Comparison of ENCODE assay signal across 1 cellular context in the genomic region with DNA sequence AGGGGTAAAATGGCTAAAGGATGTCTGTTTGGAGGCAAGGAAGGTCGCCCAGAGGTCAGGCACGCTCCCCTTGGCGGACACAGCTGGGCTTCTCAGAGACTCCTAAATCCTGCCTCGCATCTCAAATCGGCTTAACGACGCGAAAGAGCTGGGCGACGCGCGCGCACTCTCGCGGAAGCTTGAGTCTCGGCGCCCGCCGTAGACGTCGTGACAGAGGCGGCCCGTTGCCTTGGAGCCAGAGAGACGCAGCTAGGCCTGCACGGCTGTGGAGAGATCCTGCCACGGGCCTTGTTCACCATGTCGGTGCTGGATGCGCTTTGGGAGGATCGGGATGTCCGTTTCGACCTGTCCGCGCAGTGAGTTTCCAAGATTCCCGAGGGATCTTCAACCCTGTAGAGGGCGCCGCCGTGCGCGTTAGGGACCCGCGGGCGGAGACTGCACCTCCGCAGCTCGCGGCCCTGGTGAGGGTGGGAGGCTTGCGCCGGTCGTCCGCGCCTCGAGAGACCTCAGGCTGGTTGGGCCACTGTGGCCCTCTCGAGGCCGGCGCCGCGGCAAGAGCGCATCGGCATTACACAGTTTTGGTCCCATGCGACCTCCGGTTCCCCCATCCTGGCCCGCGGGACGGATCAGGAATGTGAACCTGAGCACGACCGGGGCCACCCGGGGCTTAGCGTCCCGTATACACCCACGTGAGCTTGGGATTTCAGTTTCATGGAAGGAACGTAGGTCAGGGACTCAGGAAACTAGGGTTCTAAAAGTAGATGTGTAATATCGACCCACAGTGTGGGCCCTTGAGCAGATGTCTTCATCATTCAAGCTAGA.
TF ChIP-seq lines count a peak whose summit lies in the region.

A gene (plus strand): TSS at position 238 of the 822 bp plus-strand sequence. CDS start 60 bp downstream, at position 298.

TF ChIP-seq in K562, 482 proteins besides CTCF, POLR2A, EP300 and RAD21 (continued from another document):
- TF ChIP-seq, protein P1, sequence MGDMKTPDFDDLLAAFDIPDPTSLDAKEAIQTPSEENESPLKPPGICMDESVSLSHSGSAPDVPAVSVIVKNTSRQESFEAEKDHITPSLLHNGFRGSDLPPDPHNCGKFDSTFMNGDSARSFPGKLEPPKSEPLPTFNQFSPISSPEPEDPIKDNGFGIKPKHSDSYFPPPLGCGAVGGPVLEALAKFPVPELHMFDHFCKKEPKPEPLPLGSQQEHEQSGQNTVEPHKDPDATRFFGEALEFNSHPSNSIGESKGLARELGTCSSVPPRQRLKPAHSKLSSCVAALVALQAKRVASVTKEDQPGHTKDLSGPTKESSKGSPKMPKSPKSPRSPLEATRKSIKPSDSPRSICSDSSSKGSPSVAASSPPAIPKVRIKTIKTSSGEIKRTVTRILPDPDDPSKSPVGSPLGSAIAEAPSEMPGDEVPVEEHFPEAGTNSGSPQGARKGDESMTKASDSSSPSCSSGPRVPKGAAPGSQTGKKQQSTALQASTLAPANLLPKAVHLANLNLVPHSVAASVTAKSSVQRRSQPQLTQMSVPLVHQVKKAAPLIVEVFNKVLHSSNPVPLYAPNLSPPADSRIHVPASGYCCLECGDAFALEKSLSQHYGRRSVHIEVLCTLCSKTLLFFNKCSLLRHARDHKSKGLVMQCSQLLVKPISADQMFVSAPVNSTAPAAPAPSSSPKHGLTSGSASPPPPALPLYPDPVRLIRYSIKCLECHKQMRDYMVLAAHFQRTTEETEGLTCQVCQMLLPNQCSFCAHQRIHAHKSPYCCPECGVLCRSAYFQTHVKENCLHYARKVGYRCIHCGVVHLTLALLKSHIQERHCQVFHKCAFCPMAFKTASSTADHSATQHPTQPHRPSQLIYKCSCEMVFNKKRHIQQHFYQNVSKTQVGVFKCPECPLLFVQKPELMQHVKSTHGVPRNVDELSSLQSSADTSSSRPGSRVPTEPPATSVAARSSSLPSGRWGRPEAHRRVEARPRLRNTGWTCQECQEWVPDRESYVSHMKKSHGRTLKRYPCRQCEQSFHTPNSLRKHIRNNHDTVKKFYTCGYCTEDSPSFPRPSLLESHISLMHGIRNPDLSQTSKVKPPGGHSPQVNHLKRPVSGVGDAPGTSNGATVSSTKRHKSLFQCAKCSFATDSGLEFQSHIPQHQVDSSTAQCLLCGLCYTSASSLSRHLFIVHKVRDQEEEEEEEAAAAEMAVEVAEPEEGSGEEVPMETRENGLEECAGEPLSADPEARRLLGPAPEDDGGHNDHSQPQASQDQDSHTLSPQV (IDR thresholded peaks at IDR 0.05): peak; percentile 76; the same call in 1 of the 2 replicates
- TF ChIP-seq, protein P2, sequence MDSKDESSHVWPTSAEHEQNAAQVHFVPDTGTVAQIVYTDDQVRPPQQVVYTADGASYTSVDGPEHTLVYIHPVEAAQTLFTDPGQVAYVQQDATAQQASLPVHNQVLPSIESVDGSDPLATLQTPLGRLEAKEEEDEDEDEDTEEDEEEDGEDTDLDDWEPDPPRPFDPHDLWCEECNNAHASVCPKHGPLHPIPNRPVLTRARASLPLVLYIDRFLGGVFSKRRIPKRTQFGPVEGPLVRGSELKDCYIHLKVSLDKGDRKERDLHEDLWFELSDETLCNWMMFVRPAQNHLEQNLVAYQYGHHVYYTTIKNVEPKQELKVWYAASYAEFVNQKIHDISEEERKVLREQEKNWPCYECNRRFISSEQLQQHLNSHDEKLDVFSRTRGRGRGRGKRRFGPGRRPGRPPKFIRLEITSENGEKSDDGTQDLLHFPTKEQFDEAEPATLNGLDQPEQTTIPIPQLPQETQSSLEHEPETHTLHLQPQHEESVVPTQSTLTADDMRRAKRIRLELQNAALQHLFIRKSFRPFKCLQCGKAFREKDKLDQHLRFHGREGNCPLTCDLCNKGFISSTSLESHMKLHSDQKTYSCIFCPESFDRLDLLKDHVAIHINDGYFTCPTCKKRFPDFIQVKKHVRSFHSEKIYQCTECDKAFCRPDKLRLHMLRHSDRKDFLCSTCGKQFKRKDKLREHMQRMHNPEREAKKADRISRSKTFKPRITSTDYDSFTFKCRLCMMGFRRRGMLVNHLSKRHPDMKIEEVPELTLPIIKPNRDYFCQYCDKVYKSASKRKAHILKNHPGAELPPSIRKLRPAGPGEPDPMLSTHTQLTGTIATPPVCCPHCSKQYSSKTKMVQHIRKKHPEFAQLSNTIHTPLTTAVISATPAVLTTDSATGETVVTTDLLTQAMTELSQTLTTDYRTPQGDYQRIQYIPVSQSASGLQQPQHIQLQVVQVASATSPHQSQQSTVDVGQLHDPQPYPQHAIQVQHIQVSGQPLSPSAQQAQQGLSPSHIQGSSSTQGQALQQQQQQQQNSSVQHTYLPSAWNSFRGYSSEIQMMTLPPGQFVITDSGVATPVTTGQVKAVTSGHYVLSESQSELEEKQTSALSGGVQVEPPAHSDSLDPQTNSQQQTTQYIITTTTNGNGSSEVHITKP (IDR thresholded peaks at IDR 0.05; ENCODE audit: partially characterized antibody): no peak
- TF ChIP-seq ARID1B (IDR thresholded peaks at IDR 0.05) (peak; percentile 18; the same call in 1 of the 2 replicates), BCOR (IDR thresholded peaks at IDR 0.05) (peak; percentile 49; the same call in 1 of the 2 replicates), NCOA1 (IDR thresholded peaks at IDR 0.05; ENCODE audit: low read depth) (no peak), HMGN3 (IDR thresholded peaks at IDR 0.05; ENCODE audit: borderline replicate concordance, extremely low read depth, insufficient read length, low read depth, low read length) (peak; percentile 82), MYNN (IDR thresholded peaks at IDR 0.05) (peak; percentile 74; the same call in 1 of the 2 replicates), MYNN (CRISPR knock-in tag; IDR thresholded peaks at IDR 0.05) (no peak), ZNF311 (CRISPR knock-in tag; IDR thresholded peaks at IDR 0.05) (0 out of 2 replicates have a peak, but pooled peaks have one; percentile 47), SMARCA5 (IDR thresholded peaks at IDR 0.05) (no peak), ZNF134 (CRISPR knock-in tag; conservative IDR thresholded peaks at IDR 0.05) (0 out of 2 replicates have a peak, but pooled peaks have one; percentile 56), ETV6 (IDR thresholded peaks at IDR 0.05; ENCODE audit: borderline replicate concordance in 1 of 2, low read depth in 2 of 2, low read length in 1 of 2) (no peak), ETV6 (CRISPR knock-in tag; IDR thresholded peaks at IDR 0.05; ENCODE audit: borderline replicate concordance) (peak; percentile 46; the same call in 1 of the 2 replicates), KHSRP (IDR thresholded peaks at IDR 0.05) (no peak), ZNF507 (tag; conservative IDR thresholded peaks at IDR 0.05) (no peak), RFX1 (IDR thresholded peaks at IDR 0.05) (peak; percentile 95), RBM14 (IDR thresholded peaks at IDR 0.05; ENCODE audit: borderline replicate concordance, insufficient read depth, low read depth, low read length) (no peak), HNRNPL (IDR thresholded peaks at IDR 0.05; ENCODE audit: low read depth, low read length) (peak; percentile 35; the same call in 1 of the 2 replicates), KDM1A (IDR thresholded peaks at IDR 0.05) (no peak), BDP1 (IDR thresholded peaks at IDR 0.05; ENCODE audit: insufficient read depth, insufficient read length) (no peak), DMBX1 (CRISPR knock-in tag; IDR thresholded peaks at IDR 0.05; ENCODE audit: borderline replicate concordance) (peak; percentile 67), POLR2B (IDR thresholded peaks at IDR 0.05; ENCODE audit: low read depth, partially characterized antibody) (no peak), PTTG1 (tag; IDR thresholded peaks at IDR 0.05; ENCODE audit: low read depth) (no peak), ZNF445 (CRISPR knock-in tag; IDR thresholded peaks at IDR 0.05; ENCODE audit: low read depth) (no peak)
- TF ChIP-seq, protein P3, sequence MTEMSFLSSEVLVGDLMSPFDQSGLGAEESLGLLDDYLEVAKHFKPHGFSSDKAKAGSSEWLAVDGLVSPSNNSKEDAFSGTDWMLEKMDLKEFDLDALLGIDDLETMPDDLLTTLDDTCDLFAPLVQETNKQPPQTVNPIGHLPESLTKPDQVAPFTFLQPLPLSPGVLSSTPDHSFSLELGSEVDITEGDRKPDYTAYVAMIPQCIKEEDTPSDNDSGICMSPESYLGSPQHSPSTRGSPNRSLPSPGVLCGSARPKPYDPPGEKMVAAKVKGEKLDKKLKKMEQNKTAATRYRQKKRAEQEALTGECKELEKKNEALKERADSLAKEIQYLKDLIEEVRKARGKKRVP (CRISPR knock-in tag; IDR thresholded peaks at IDR 0.05): 0 out of 2 replicates have a peak, but pooled peaks have one; percentile 17
TF ChIP-seq in K562: peak in this region for 175.
